ENCODE assay signal across 25 cellular contexts in the genomic region with DNA sequence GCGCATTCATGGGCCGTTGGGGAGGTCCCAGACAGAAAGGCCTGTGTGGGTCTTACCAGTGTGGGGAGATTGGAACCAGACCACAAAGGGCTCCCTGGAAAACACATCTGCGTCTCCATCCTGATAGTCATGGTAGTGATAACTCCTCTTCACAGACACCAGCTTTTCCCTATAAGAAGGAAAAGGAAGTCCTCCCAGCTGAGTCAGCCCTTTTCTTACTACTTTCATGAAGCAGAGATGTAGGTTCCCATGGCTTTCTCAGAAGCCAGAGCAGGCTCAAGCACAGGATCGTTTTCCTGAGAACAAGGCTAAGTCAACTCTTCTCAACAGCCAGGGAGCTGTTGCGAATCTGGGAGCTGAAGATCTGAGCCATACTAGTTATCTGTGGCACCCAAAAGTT. TPM values are rescaled to one million over a fixed set of nuclear protein-coding genes. Genes with fewer than 3 reads are reported as not detected.
"Had no signal": no experiment of that assay in that cellular context is flagged by ENCODE, and none has a peak within 500 bp of the region (broad histone marks: within the 10 kb centered on the region; RNA-seq: fewer than 3 reads in every experiment).

No MANE protein-coding gene starts in this region.

- H3K27me3 Mint-ChIP-seq: stimulated activated naive B cell treated with anti-CD40 and anti-IgM and Interleukin-4, amounts not matched to agents 10 μg/mL and 1 μg/mL and 100 μg/mL, for 72 hours had no signal

- H3K36me3 Mint-ChIP-seq: T-cell had no signal

- FAIRE-seq: pancreas had no signal

- ATAC-seq: activated naive CD4-positive, alpha-beta T cell treated with anti-CD3 and anti-CD28 coated beads, Interleukin-2, amount 50 U/mL, for 72 hours; activated T-cell treated with anti-CD3 and anti-CD28 coated beads, Interleukin-2, amount 50 U/mL, for 72 hours; heart right ventricle; pancreas; stimulated activated naive B cell treated with anti-CD40 and anti-IgM and Interleukin-4, amounts not matched to agents 10 μg/mL and 1 μg/mL and 100 μg/mL, for 72 hours; T-cell had no signal

- H3K4me1 ChIP-seq: breast epithelium, thyroid gland had no signal

- DNase-seq: activated CD4-positive, alpha-beta T cell treated with anti-CD3 and anti-CD28 coated beads for 4 hours; activated CD4-positive, alpha-beta T cell treated with anti-CD3 and anti-CD28 coated beads, Interleukin-2, amount 50 U/mL, for 4 hours; activated naive CD4-positive, alpha-beta T cell; activated T-cell treated with anti-CD3 and anti-CD28 coated beads for 4 hours; activated T-cell treated with anti-CD3 and anti-CD28 coated beads, Interleukin-2, amount 50 U/mL, for 72 hours; central memory CD4-positive, alpha-beta T cell; effector CD8-positive, alpha-beta T cell; heart right ventricle; mesenchymal stem cell; nephron progenitor cell; pancreas; stimulated activated CD4-positive, alpha-beta T cell treated with anti-CD3 and anti-CD28 coated beads, Interleukin-15, amount 100 ng/mL, for 24 hours; stimulated activated CD4-positive, alpha-beta T cell treated with anti-CD3 and anti-CD28 coated beads, Interleukin-2, amount 100 ng/mL, for 24 hours; stimulated activated naive B cell treated with anti-CD40 and anti-IgM and Interleukin-4, amounts not matched to agents 10 μg/mL and 1 μg/mL and 100 μg/mL, for 72 hours; stomach; T-cell; thyroid gland; upper lobe of left lung had no signal

- H3K36me3 ChIP-seq: breast epithelium, heart right ventricle, pancreas, right atrium auricular region, stomach, thyroid gland, upper lobe of left lung, vagina had no signal

- H3K27ac ChIP-seq: breast epithelium, heart right ventricle, pancreas, right atrium auricular region, stomach, thyroid gland, upper lobe of left lung, vagina had no signal

- H3K27me3 ChIP-seq: breast epithelium, pancreas, right atrium auricular region, stomach, thyroid gland, upper lobe of left lung, vagina had no signal

- H3K27ac Mint-ChIP-seq: activated naive CD4-positive, alpha-beta T cell treated with anti-CD3 and anti-CD28 coated beads, Interleukin-2, amount 50 U/mL, for 72 hours; activated T-cell treated with anti-CD3 and anti-CD28 coated beads, Interleukin-2, amount 50 U/mL, for 72 hours; nephron progenitor cell; stimulated activated naive B cell treated with anti-CD40 and anti-IgM and Interleukin-4, amounts not matched to agents 10 μg/mL and 1 μg/mL and 100 μg/mL, for 72 hours; T-cell had no signal

- H3K4me3 ChIP-seq: breast epithelium, heart right ventricle, pancreas, right atrium auricular region, stomach, thyroid gland, upper lobe of left lung, vagina had no signal

- H3K4me3 Mint-ChIP-seq: activated T-cell treated with anti-CD3 and anti-CD28 coated beads, Interleukin-2, amount 50 U/mL, for 72 hours; nephron progenitor cell; stimulated activated naive B cell treated with anti-CD40 and anti-IgM and Interleukin-4, amounts not matched to agents 10 μg/mL and 1 μg/mL and 100 μg/mL, for 72 hours; T-cell had no signal

RNA-seq across cellular contexts. Expression of gene DNASE1L3, which starts 6.1 kb away (rescaled TPM):
- total RNA-seq: activated naive CD4-positive, alpha-beta T cell treated with anti-CD3 and anti-CD28 coated beads, Interleukin-2, amount 50 U/mL, for 72 hours; activated T-cell treated with anti-CD3 and anti-CD28 coated beads, Interleukin-2, amount 50 U/mL, for 72 hours; fibroblast of lung; fibroblast of villous mesenchyme; kidney epithelial cell had no signal
- polyA plus RNA-seq: fibroblast of lung had no signal
